ENCODE assay signal across 1 cellular context in the genomic region with DNA sequence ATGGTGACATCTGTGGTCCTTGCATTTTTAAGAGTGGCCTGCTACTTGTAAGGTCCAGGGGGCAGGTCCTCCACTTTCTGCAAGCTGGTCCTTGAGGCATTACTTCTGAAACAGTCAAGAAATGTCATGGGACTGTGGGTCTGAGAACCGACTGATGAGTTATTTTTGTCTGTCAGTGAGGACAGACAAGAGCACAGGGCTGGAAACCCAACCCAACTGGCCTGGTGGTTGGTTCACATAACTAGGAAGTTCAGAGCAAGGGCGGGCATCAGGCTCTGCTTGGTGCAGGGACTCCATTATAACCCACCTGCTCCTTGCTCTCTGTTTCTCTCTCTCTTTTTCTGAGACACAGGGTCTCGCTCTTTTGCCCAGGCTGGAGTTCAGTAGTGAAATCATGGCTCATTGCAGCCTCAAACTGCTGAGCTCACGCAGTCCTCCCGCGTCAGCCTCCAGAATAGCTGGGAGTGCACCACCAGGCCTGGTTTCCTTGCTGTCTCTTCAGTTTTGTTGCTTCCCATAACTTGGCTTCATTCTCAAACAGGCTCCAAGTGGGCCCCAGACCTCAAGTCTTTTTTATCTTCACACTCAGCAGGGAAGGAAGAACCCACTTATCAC.
TF ChIP-seq lines count a peak whose summit lies in the region.

No MANE protein-coding gene starts in this region.

TF ChIP-seq in HepG2, 621 proteins besides CTCF, POLR2A, EP300 and RAD21 (continued from another document):
- TF ChIP-seq, protein P1, sequence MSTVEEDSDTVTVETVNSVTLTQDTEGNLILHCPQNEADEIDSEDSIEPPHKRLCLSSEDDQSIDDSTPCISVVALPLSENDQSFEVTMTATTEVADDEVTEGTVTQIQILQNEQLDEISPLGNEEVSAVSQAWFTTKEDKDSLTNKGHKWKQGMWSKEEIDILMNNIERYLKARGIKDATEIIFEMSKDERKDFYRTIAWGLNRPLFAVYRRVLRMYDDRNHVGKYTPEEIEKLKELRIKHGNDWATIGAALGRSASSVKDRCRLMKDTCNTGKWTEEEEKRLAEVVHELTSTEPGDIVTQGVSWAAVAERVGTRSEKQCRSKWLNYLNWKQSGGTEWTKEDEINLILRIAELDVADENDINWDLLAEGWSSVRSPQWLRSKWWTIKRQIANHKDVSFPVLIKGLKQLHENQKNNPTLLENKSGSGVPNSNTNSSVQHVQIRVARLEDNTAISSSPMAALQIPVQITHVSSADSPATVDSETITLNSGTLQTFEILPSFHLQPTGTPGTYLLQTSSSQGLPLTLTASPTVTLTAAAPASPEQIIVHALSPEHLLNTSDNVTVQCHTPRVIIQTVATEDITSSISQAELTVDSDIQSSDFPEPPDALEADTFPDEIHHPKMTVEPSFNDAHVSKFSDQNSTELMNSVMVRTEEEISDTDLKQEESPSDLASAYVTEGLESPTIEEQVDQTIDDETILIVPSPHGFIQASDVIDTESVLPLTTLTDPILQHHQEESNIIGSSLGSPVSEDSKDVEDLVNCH (CRISPR knock-in tag; IDR thresholded peaks at IDR 0.05): 0 out of 2 replicates have a peak, but pooled peaks have one; percentile 5
- TF ChIP-seq, protein P2, sequence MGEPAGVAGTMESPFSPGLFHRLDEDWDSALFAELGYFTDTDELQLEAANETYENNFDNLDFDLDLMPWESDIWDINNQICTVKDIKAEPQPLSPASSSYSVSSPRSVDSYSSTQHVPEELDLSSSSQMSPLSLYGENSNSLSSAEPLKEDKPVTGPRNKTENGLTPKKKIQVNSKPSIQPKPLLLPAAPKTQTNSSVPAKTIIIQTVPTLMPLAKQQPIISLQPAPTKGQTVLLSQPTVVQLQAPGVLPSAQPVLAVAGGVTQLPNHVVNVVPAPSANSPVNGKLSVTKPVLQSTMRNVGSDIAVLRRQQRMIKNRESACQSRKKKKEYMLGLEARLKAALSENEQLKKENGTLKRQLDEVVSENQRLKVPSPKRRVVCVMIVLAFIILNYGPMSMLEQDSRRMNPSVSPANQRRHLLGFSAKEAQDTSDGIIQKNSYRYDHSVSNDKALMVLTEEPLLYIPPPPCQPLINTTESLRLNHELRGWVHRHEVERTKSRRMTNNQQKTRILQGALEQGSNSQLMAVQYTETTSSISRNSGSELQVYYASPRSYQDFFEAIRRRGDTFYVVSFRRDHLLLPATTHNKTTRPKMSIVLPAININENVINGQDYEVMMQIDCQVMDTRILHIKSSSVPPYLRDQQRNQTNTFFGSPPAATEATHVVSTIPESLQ (CRISPR knock-in tag; conservative IDR thresholded peaks at IDR 0.05): no peak
- TF ChIP-seq ZNF501 (CRISPR knock-in tag; IDR thresholded peaks at IDR 0.05): no peak
- no peak for TF ChIP-seq NFE2 (CRISPR knock-in tag; IDR thresholded peaks at IDR 0.05)
- TF ChIP-seq MED8 (CRISPR knock-in tag; IDR thresholded peaks at IDR 0.05; ENCODE audit: insufficient replicate concordance): no peak
- no peak for TF ChIP-seq ZNF557 (CRISPR knock-in tag; IDR thresholded peaks at IDR 0.05)
- TF ChIP-seq DPF2 (CRISPR knock-in tag; IDR thresholded peaks at IDR 0.05; ENCODE audit: borderline replicate concordance, low read depth): no peak
- TF ChIP-seq, protein P3, sequence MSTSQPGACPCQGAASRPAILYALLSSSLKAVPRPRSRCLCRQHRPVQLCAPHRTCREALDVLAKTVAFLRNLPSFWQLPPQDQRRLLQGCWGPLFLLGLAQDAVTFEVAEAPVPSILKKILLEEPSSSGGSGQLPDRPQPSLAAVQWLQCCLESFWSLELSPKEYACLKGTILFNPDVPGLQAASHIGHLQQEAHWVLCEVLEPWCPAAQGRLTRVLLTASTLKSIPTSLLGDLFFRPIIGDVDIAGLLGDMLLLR (CRISPR knock-in tag; IDR thresholded peaks at IDR 0.05): no peak
- no peak for TF ChIP-seq REXO4 (CRISPR knock-in tag; IDR thresholded peaks at IDR 0.05; ENCODE audit: borderline replicate concordance)
- TF ChIP-seq, protein P4, sequence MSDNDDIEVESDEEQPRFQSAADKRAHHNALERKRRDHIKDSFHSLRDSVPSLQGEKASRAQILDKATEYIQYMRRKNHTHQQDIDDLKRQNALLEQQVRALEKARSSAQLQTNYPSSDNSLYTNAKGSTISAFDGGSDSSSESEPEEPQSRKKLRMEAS (IDR thresholded peaks at IDR 0.05): no peak
- no peak for TF ChIP-seq ZNF543 (CRISPR knock-in tag; IDR thresholded peaks at IDR 0.05)
- TF ChIP-seq, protein P5, sequence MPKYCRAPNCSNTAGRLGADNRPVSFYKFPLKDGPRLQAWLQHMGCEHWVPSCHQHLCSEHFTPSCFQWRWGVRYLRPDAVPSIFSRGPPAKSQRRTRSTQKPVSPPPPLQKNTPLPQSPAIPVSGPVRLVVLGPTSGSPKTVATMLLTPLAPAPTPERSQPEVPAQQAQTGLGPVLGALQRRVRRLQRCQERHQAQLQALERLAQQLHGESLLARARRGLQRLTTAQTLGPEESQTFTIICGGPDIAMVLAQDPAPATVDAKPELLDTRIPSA (CRISPR knock-in tag; IDR thresholded peaks at IDR 0.05; ENCODE audit: borderline replicate concordance): no peak
- TF ChIP-seq ZNF451 (CRISPR knock-in tag; IDR thresholded peaks at IDR 0.05): no peak
- TF ChIP-seq ZBTB8A (CRISPR knock-in tag; IDR thresholded peaks at IDR 0.05; ENCODE audit: borderline replicate concordance, low read depth): 0 out of 2 replicates have a peak, but pooled peaks have one; percentile 64
- TF ChIP-seq SRSF9 (IDR thresholded peaks at IDR 0.05; ENCODE audit: borderline replicate concordance, insufficient read depth, low read depth, low read length, poor library complexity, severe bottlenecking): no peak
- no peak for TF ChIP-seq ZKSCAN8 (CRISPR knock-in tag; IDR thresholded peaks at IDR 0.05; ENCODE audit: borderline replicate concordance)
- no peak for TF ChIP-seq ZBTB7A (CRISPR knock-in tag; IDR thresholded peaks at IDR 0.05)
- TF ChIP-seq, protein P6, sequence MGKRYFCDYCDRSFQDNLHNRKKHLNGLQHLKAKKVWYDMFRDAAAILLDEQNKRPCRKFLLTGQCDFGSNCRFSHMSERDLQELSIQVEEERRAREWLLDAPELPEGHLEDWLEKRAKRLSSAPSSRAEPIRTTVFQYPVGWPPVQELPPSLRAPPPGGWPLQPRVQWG (CRISPR knock-in tag; IDR thresholded peaks at IDR 0.05; ENCODE audit: borderline replicate concordance, low read depth): 0 out of 2 replicates have a peak, but pooled peaks have one; percentile 2
- 0 out of 2 replicates have a peak, but pooled peaks have one; percentile 17 for TF ChIP-seq DR1 (CRISPR knock-in tag; IDR thresholded peaks at IDR 0.05)
- TF ChIP-seq, protein P7, sequence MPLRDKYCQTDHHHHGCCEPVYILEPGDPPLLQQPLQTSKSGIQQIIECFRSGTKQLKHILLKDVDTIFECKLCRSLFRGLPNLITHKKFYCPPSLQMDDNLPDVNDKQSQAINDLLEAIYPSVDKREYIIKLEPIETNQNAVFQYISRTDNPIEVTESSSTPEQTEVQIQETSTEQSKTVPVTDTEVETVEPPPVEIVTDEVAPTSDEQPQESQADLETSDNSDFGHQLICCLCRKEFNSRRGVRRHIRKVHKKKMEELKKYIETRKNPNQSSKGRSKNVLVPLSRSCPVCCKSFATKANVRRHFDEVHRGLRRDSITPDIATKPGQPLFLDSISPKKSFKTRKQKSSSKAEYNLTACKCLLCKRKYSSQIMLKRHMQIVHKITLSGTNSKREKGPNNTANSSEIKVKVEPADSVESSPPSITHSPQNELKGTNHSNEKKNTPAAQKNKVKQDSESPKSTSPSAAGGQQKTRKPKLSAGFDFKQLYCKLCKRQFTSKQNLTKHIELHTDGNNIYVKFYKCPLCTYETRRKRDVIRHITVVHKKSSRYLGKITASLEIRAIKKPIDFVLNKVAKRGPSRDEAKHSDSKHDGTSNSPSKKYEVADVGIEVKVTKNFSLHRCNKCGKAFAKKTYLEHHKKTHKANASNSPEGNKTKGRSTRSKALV (CRISPR knock-in tag; IDR thresholded peaks at IDR 0.05): no peak
- TF ChIP-seq U2AF2 (IDR thresholded peaks at IDR 0.05; ENCODE audit: low read depth, low read length): 0 out of 2 replicates have a peak, but pooled peaks have one; percentile 40
- TF ChIP-seq KLF9 (CRISPR knock-in tag; IDR thresholded peaks at IDR 0.05; ENCODE audit: low read depth): no peak
- no peak for TF ChIP-seq ZNF234 (CRISPR knock-in tag; conservative IDR thresholded peaks at IDR 0.05)
- TF ChIP-seq, protein P8, sequence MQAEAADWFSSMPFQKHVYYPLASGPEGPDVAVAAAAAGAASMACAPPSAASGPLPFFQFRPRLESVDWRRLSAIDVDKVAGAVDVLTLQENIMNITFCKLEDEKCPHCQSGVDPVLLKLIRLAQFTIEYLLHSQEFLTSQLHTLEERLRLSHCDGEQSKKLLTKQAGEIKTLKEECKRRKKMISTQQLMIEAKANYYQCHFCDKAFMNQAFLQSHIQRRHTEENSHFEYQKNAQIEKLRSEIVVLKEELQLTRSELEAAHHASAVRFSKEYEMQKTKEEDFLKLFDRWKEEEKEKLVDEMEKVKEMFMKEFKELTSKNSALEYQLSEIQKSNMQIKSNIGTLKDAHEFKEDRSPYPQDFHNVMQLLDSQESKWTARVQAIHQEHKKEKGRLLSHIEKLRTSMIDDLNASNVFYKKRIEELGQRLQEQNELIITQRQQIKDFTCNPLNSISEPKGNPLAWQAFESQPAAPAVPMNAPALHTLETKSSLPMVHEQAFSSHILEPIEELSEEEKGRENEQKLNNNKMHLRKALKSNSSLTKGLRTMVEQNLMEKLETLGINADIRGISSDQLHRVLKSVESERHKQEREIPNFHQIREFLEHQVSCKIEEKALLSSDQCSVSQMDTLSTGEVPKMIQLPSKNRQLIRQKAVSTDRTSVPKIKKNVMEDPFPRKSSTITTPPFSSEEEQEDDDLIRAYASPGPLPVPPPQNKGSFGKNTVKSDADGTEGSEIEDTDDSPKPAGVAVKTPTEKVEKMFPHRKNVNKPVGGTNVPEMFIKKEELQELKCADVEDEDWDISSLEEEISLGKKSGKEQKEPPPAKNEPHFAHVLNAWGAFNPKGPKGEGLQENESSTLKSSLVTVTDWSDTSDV (CRISPR knock-in tag; IDR thresholded peaks at IDR 0.05): 0 out of 2 replicates have a peak, but pooled peaks have one; percentile 27
- no peak for TF ChIP-seq ELF3 (CRISPR knock-in tag; IDR thresholded peaks at IDR 0.05)
- TF ChIP-seq, protein P9, sequence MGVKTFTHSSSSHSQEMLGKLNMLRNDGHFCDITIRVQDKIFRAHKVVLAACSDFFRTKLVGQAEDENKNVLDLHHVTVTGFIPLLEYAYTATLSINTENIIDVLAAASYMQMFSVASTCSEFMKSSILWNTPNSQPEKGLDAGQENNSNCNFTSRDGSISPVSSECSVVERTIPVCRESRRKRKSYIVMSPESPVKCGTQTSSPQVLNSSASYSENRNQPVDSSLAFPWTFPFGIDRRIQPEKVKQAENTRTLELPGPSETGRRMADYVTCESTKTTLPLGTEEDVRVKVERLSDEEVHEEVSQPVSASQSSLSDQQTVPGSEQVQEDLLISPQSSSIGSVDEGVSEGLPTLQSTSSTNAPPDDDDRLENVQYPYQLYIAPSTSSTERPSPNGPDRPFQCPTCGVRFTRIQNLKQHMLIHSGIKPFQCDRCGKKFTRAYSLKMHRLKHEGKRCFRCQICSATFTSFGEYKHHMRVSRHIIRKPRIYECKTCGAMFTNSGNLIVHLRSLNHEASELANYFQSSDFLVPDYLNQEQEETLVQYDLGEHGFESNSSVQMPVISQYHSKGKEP (CRISPR knock-in tag; IDR thresholded peaks at IDR 0.05): no peak
- TF ChIP-seq ZNF260 (CRISPR knock-in tag; IDR thresholded peaks at IDR 0.05; ENCODE audit: borderline replicate concordance, low read depth): no peak
- no peak for TF ChIP-seq ZNF75D (CRISPR knock-in tag; IDR thresholded peaks at IDR 0.05; ENCODE audit: borderline replicate concordance)
- no peak for TF ChIP-seq ZNF121 (CRISPR knock-in tag; IDR thresholded peaks at IDR 0.05)
- TF ChIP-seq GFI1 (CRISPR knock-in tag; IDR thresholded peaks at IDR 0.05; ENCODE audit: borderline replicate concordance): no peak
- no peak for TF ChIP-seq ZKSCAN1 (IDR thresholded peaks at IDR 0.05; ENCODE audit: low read length)
